ENCODE assay signal across 17 cellular contexts in genomic region chr2:130303142-130303541, GRCh38. TPM values are rescaled to one million over a fixed set of nuclear protein-coding genes. Genes with fewer than 3 reads are reported as not detected.
A peak's percentile ranks its signal among the peaks of the same experiment; 100 is the strongest.
DNase-seq lines count a peak whose midpoint lies in the region; ATAC-seq and TF ChIP-seq lines count a peak whose summit lies in the region.
"Had no signal": no experiment of that assay in that cellular context is flagged by ENCODE, and none has a peak within 500 bp of the region (broad histone marks: within the 10 kb centered on the region; RNA-seq: fewer than 3 reads in every experiment).

No MANE protein-coding gene starts in this region.

- no peak overlapping the region for H3K4me3 Mint-ChIP-seq in activated naive CD8-positive, alpha-beta T cell treated with anti-CD3 and anti-CD28 coated beads, Interleukin-2, amount 10 ng/mL, durations not matched to agents 7 days and 5 days
- H3K4me3 Mint-ChIP-seq in activated naive CD8-positive, alpha-beta T cell treated with anti-CD3 and anti-CD28 coated beads, Interleukin-2, amount 50 U/mL, for 24 hours, result no peak overlapping the region
- H3K4me3 Mint-ChIP-seq in memory B cell, result peak overlapping the region; percentile 1
- H3K4me3 Mint-ChIP-seq: CD4-positive, alpha-beta memory T cell; naive thymus-derived CD4-positive, alpha-beta T cell had no signal

- H3K79me2 ChIP-seq in OCI-LY7 (ENCODE audit: insufficient read depth, low read depth, low read length), result no peaks in the 10 kb centered on the region

- no peak for DNase-seq in activated naive CD8-positive, alpha-beta T cell treated with anti-CD3 and anti-CD28 coated beads, Interleukin-2, amount 10 ng/mL, durations not matched to agents 7 days and 5 days
- no peak for DNase-seq in activated naive CD8-positive, alpha-beta T cell treated with anti-CD3 and anti-CD28 coated beads, Interleukin-2, amount 50 U/mL, for 24 hours
- DNase-seq in memory B cell (ENCODE audit: low spot score in 2 of 2) (no peak), iPS-NIHi11 (ENCODE audit: low spot score) (no peak), OCI-LY7 (ENCODE audit: low spot score) (no peak), activated gamma-delta T cell treated with Interleukin-2 at 50 U/mL for 16 hours (no peak)
- DNase-seq: activated CD4-positive, CD25-positive, alpha-beta regulatory T cell; activated CD8-positive, alpha-beta memory T cell treated with anti-CD3 and anti-CD28 coated beads, Interleukin-2, amount 50 U/mL, for 4 hours; CD4-positive, alpha-beta memory T cell; heart right ventricle; naive thymus-derived CD4-positive, alpha-beta T cell; NCI-H446; Peyer's patch had no signal

- BruUV-seq in OCI-LY7 (replicated peaks; lab: Mats Ljungman, UMichigan), result no TSS peak

- no peaks in the 10 kb centered on the region for H3K4me1 Mint-ChIP-seq in activated naive CD8-positive, alpha-beta T cell treated with anti-CD3 and anti-CD28 coated beads, Interleukin-2, amount 10 ng/mL, durations not matched to agents 7 days and 5 days
- H3K4me1 Mint-ChIP-seq in activated naive CD8-positive, alpha-beta T cell treated with anti-CD3 and anti-CD28 coated beads, Interleukin-2, amount 50 U/mL, for 24 hours, result no peaks in the 10 kb centered on the region
- peaks cover 3% of the 10 kb centered on the region for H3K4me1 Mint-ChIP-seq in memory B cell
- H3K4me1 Mint-ChIP-seq: CD4-positive, alpha-beta memory T cell; naive thymus-derived CD4-positive, alpha-beta T cell had no signal

- H3K27ac ChIP-seq in OCI-LY7 (ENCODE audit: low read depth, low read length, poor library complexity, severe bottlenecking), result no peak overlapping the region
- H3K27ac ChIP-seq: 22Rv1, heart right ventricle, Peyer's patch had no signal

- CTCF ChIA-PET in OCI-LY7 (lab: Charles Lee; ENCODE audit: unreplicated experiment), result no interaction called here

- H3K27me3 Mint-ChIP-seq in activated naive CD8-positive, alpha-beta T cell treated with anti-CD3 and anti-CD28 coated beads, Interleukin-2, amount 10 ng/mL, durations not matched to agents 7 days and 5 days, result peaks cover 11% of the 10 kb centered on the region
- peaks cover 6% of the 10 kb centered on the region for H3K27me3 Mint-ChIP-seq in activated naive CD8-positive, alpha-beta T cell treated with anti-CD3 and anti-CD28 coated beads, Interleukin-2, amount 50 U/mL, for 24 hours
- H3K27me3 Mint-ChIP-seq in memory B cell, result peaks cover 6% of the 10 kb centered on the region

- no peak overlapping the region for H3K4me2 ChIP-seq in OCI-LY7 (ENCODE audit: low read length)

- no peaks in the 10 kb centered on the region for H3K36me3 Mint-ChIP-seq in activated naive CD8-positive, alpha-beta T cell treated with anti-CD3 and anti-CD28 coated beads, Interleukin-2, amount 10 ng/mL, durations not matched to agents 7 days and 5 days
- H3K36me3 Mint-ChIP-seq in activated naive CD8-positive, alpha-beta T cell treated with anti-CD3 and anti-CD28 coated beads, Interleukin-2, amount 50 U/mL, for 24 hours (ENCODE audit: low read depth), result no peaks in the 10 kb centered on the region
- H3K36me3 Mint-ChIP-seq in memory B cell, result no peaks in the 10 kb centered on the region
- H3K36me3 Mint-ChIP-seq: CD4-positive, alpha-beta memory T cell; naive thymus-derived CD4-positive, alpha-beta T cell had no signal

- H3K36me3 ChIP-seq in OCI-LY7 (ENCODE audit: insufficient read depth, low read length), result no peaks in the 10 kb centered on the region
- H3K36me3 ChIP-seq: heart right ventricle, Peyer's patch had no signal

- no peak for TF ChIP-seq CTCF in OCI-LY7 (conservative IDR thresholded peaks at IDR 0.05; ENCODE audit: low read length)

- H2AFZ ChIP-seq in OCI-LY7 (ENCODE audit: low read length), result no peak overlapping the region

- H3K4me1 ChIP-seq in OCI-LY7 (ENCODE audit: insufficient read depth, low read length, poor library complexity, severe bottlenecking), result no peaks in the 10 kb centered on the region
- H3K4me1 ChIP-seq: heart right ventricle, Peyer's patch had no signal

- H3K27ac Mint-ChIP-seq in activated naive CD8-positive, alpha-beta T cell treated with anti-CD3 and anti-CD28 coated beads, Interleukin-2, amount 10 ng/mL, durations not matched to agents 7 days and 5 days, result peak overlapping the region; percentile 11
- H3K27ac Mint-ChIP-seq in activated naive CD8-positive, alpha-beta T cell treated with anti-CD3 and anti-CD28 coated beads, Interleukin-2, amount 50 U/mL, for 24 hours, result no peak overlapping the region
- H3K27ac Mint-ChIP-seq in memory B cell, result no peak overlapping the region
- H3K27ac Mint-ChIP-seq: CD4-positive, alpha-beta memory T cell; naive thymus-derived CD4-positive, alpha-beta T cell had no signal

- H4K20me1 ChIP-seq in OCI-LY7 (ENCODE audit: insufficient read depth, low read length), result no peaks in the 10 kb centered on the region

- ATAC-seq in activated naive CD8-positive, alpha-beta T cell treated with anti-CD3 and anti-CD28 coated beads, Interleukin-2, amount 10 ng/mL, durations not matched to agents 7 days and 5 days (ENCODE audit: low read depth), result no peak
- no peak for ATAC-seq in activated naive CD8-positive, alpha-beta T cell treated with anti-CD3 and anti-CD28 coated beads, Interleukin-2, amount 50 U/mL, for 24 hours
- ATAC-seq in GM21737 (IDR thresholded peaks at IDR 0.05; ENCODE audit: unreplicated experiment) (peak; percentile 66), HG03066 (IDR thresholded peaks at IDR 0.05; ENCODE audit: low read depth, unreplicated experiment) (peak; percentile 82), memory B cell (ENCODE audit: low read depth) (no peak)
- ATAC-seq: heart right ventricle; left lobe of liver; naive thymus-derived CD4-positive, alpha-beta T cell had no signal

- H3K4me3 ChIP-seq in OCI-LY7 (ENCODE audit: low read depth, low read length, poor library complexity, severe bottlenecking), result no peak overlapping the region
- H3K4me3 ChIP-seq: heart right ventricle, Peyer's patch had no signal

- H3K9me3 ChIP-seq in OCI-LY7 (ENCODE audit: low read length), result no peaks in the 10 kb centered on the region
- H3K9me3 ChIP-seq: heart right ventricle, Peyer's patch had no signal

- POLR2A ChIA-PET in activated naive CD8-positive, alpha-beta T cell treated with anti-CD3 and anti-CD28 coated beads, Interleukin-2, amount 10 ng/mL, durations not matched to agents 7 days and 5 days (lab: Charles Lee), result no interaction called here
- POLR2A ChIA-PET in OCI-LY7 (lab: Charles Lee), result no interaction called here

- intact Hi-C loops in OCI-LY7 (cut with micrococcal nuclease; ENCODE audit: unreplicated experiment), result no loop called here

- no peaks in the 10 kb centered on the region for H3K9me3 Mint-ChIP-seq in activated naive CD8-positive, alpha-beta T cell treated with anti-CD3 and anti-CD28 coated beads, Interleukin-2, amount 10 ng/mL, durations not matched to agents 7 days and 5 days
- no peaks in the 10 kb centered on the region for H3K9me3 Mint-ChIP-seq in activated naive CD8-positive, alpha-beta T cell treated with anti-CD3 and anti-CD28 coated beads, Interleukin-2, amount 50 U/mL, for 24 hours
- H3K9me3 Mint-ChIP-seq in memory B cell, result no peaks in the 10 kb centered on the region
- H3K9me3 Mint-ChIP-seq: CD4-positive, alpha-beta memory T cell; naive thymus-derived CD4-positive, alpha-beta T cell had no signal

- H3K9me2 ChIP-seq in OCI-LY7 (ENCODE audit: insufficient read depth, low read length), result no peaks in the 10 kb centered on the region

RNA-seq across cellular contexts. Expression of gene IMP4, which starts 39.6 kb away (rescaled TPM):
- 10 to 100 TPM; 64.9 to 65.8 TPM for total RNA-seq in activated naive CD8-positive, alpha-beta T cell treated with anti-CD3 and anti-CD28 coated beads, Interleukin-2, amount 10 ng/mL, durations not matched to agents 7 days and 5 days
- total RNA-seq in OCI-LY7 (2014; rRNA removed; shearing (Covaris generic)), result 265 and 266 TPM in 2 replicates
- 314 and 327 TPM in 2 replicates for total RNA-seq in OCI-LY7 (2022)

RNA-seq across cellular contexts. Expression of gene PTPN18, which starts 52.7 kb away (rescaled TPM):
- total RNA-seq in activated naive CD8-positive, alpha-beta T cell treated with anti-CD3 and anti-CD28 coated beads, Interleukin-2, amount 10 ng/mL, durations not matched to agents 7 days and 5 days, result 10 to 100 TPM; 57.7 to 64.5 TPM
- 96.6 and 107 TPM in 2 replicates for total RNA-seq in OCI-LY7 (2014; rRNA removed; shearing (Covaris generic))
- total RNA-seq in OCI-LY7 (2022), result 309 and 363 TPM in 2 replicates

Comparison
In these comparisons a context has a peak if more than half of its experiments do, and no peak if none do; other contexts are left out.
1. ATAC-seq: peak in GM21737 (single experiment) and HG03066 (single experiment); none in activated naive CD8-positive, alpha-beta T cell treated with anti-CD3 and anti-CD28 coated beads, Interleukin-2, amount 10 ng/mL, durations not matched to agents 7 days and 5 days (single experiment), activated naive CD8-positive, alpha-beta T cell treated with anti-CD3 and anti-CD28 coated beads, Interleukin-2, amount 50 U/mL, for 24 hours (single experiment) and memory B cell (single experiment).